19 cellular contexts compared by ENCODE assay signal in the genomic region with DNA sequence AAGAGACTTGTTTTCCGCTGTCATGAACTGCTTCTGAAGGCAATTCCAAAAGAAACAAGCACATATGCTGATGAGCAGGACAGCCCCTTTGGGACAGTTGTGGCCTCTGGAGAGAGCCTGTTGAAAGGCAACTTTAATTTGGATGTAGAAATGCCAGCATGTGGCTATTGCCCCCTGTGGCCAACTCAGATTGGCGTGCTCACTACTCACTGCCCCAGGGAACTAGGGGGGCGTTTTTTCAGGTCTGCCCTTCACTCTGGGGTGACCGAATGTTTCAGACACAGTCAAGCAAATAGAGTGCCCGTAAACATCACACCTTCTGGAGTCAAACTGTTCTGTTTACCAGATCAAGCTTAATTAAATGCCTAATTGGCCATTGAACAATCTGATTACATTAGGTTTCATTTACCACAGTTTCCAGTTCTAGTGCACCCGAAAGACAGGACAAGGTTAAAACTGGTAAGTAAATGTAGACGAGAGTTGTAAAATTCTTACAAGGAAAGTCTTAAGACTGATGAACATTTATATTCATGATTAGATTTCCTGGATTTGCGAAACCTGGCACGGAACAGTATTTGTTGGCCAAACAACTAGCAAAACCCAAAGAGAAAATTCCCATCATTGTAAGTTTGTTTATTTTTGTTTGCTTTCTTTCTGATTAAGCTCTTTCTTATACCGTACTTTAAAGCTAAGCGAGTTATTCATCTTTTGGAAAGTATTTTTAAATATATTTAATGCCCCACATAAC.
DNase-seq lines count a peak whose midpoint lies in the region; ATAC-seq, FAIRE-seq and TF ChIP-seq lines count a peak whose summit lies in the region.
"Had no signal": no experiment of that assay in that cellular context is flagged by ENCODE, and none has a peak within 500 bp of the region (broad histone marks: within the 10 kb centered on the region; RNA-seq: fewer than 3 reads in every experiment).

No MANE protein-coding gene starts in this region.

- no peak overlapping the region for H3K27ac Mint-ChIP-seq in CD4-positive, alpha-beta memory T cell
- H3K27ac Mint-ChIP-seq: activated naive CD8-positive, alpha-beta T cell treated with anti-CD3 and anti-CD28 coated beads, Interleukin-2, amount 50 U/mL, for 24 hours had no signal

- H3K9me3 Mint-ChIP-seq in CD4-positive, alpha-beta memory T cell = no peaks in the 10 kb centered on the region
- H3K9me3 Mint-ChIP-seq: activated naive CD8-positive, alpha-beta T cell treated with anti-CD3 and anti-CD28 coated beads, Interleukin-2, amount 50 U/mL, for 24 hours had no signal

- H3K9me3 ChIP-seq in CD4-positive, alpha-beta memory T cell (ENCODE audit: control insufficient read depth in 1 of 2, low read length in 2 of 2) = no peaks in the 10 kb centered on the region
- H3K9me3 ChIP-seq: Peyer's patch had no signal

- no peak overlapping the region for H3K27ac ChIP-seq in CD4-positive, alpha-beta memory T cell (ENCODE audit: low read depth, low read length)
- H3K27ac ChIP-seq: GM23248, Peyer's patch had no signal

- no peaks in the 10 kb centered on the region for H3K4me1 Mint-ChIP-seq in CD4-positive, alpha-beta memory T cell

- TF ChIP-seq CTCF in LNCaP clone FGC (IDR thresholded peaks at IDR 0.05; ENCODE audit: control insufficient read depth, extremely low read depth, insufficient read depth) = peak; percentile 9; the same call in 1 of the 2 replicates
- peak; percentile 12 for TF ChIP-seq CTCF in choroid plexus epithelial cell (conservative IDR thresholded peaks at IDR 0.05; ENCODE audit: low read depth, low read length)

- peak; percentile 33 for DNase-seq in D341Med (ENCODE audit: low spot score)
- peak; percentile 17 for DNase-seq in LNCaP clone FGC (ENCODE audit: low read depth)
- DNase-seq in choroid plexus epithelial cell (ENCODE audit: low read depth) = no peak
- no peak for DNase-seq in NCI-H446 (lab: John Stamatoyannopoulos, UW)
- DNase-seq in RKO (ENCODE audit: low spot score) = no peak
- DNase-seq in CD4-positive, alpha-beta memory T cell = no peak
- DNase-seq: activated CD8-positive, alpha-beta memory T cell treated with anti-CD3 and anti-CD28 coated beads for 24 hours; activated naive CD8-positive, alpha-beta T cell treated with anti-CD3 and anti-CD28 coated beads, Interleukin-2, amount 50 U/mL, for 24 hours; central memory CD4-positive, alpha-beta T cell; GM23248; islet precursor cell; MM.1S; NCI-H187; NCI-H524 treated with DMSO at 0.1 percent for 48 hours; Peyer's patch; stimulated activated CD4-positive, alpha-beta T cell treated with anti-CD3 and anti-CD28 coated beads, Interleukin-2, amount 100 ng/mL, for 48 hours had no signal

- no peaks in the 10 kb centered on the region for H3K27me3 Mint-ChIP-seq in CD4-positive, alpha-beta memory T cell
- H3K27me3 Mint-ChIP-seq: activated naive CD8-positive, alpha-beta T cell treated with anti-CD3 and anti-CD28 coated beads, Interleukin-2, amount 50 U/mL, for 24 hours had no signal

- H3K4me3 Mint-ChIP-seq in CD4-positive, alpha-beta memory T cell = no peak overlapping the region
- H3K4me3 Mint-ChIP-seq: activated naive CD8-positive, alpha-beta T cell treated with anti-CD3 and anti-CD28 coated beads, Interleukin-2, amount 50 U/mL, for 24 hours had no signal

- POLR2A ChIA-PET in CD4-positive, alpha-beta memory T cell (lab: Charles Lee; ENCODE audit: partially characterized antibody) = no interaction called here

- CTCF ChIA-PET in CD4-positive, alpha-beta memory T cell (lab: Charles Lee; ENCODE audit: partially characterized antibody) = interaction anchor here (0.6 to 1.9 kb wide), 4 partner anchors 9 to 167 kb away, joined by 3 to 7 read pairs (median 3); no protein-coding TSS in a partner anchor

- no peak for ATAC-seq in GM21786 (IDR thresholded peaks at IDR 0.05; ENCODE audit: unreplicated experiment)
- ATAC-seq: activated naive CD8-positive, alpha-beta T cell treated with anti-CD3 and anti-CD28 coated beads, Interleukin-2, amount 50 U/mL, for 24 hours had no signal

- intact Hi-C loops in CD4-positive, alpha-beta memory T cell (cut with micrococcal nuclease) = no loop called here

- no peaks in the 10 kb centered on the region for H3K4me1 ChIP-seq in CD4-positive, alpha-beta memory T cell (ENCODE audit: insufficient read depth, low read length)
- H3K4me1 ChIP-seq: Peyer's patch had no signal

- H3K4me3 ChIP-seq in LNCaP clone FGC (ENCODE audit: low read depth, low read length) (no peak overlapping the region), choroid plexus epithelial cell (ENCODE audit: low read depth, low read length) (no peak overlapping the region)
- H3K4me3 ChIP-seq in CD4-positive, alpha-beta memory T cell (ENCODE audit: low read length in 2 of 2) = no peak overlapping the region
- H3K4me3 ChIP-seq: GM23248, Peyer's patch had no signal

- H3K36me3 ChIP-seq in CD4-positive, alpha-beta memory T cell (ENCODE audit: insufficient read depth, low read length) = peaks cover 26% of the 10 kb centered on the region

- H3K36me3 Mint-ChIP-seq in CD4-positive, alpha-beta memory T cell = peaks cover 45 to 73% of the 10 kb centered on the region in 2 donors

- FAIRE-seq in islet of Langerhans (lab: Jason Lieb, UNC) = peak; percentile 95
- FAIRE-seq: HTR-8/SVneo had no signal

- H3K27me3 ChIP-seq in CD4-positive, alpha-beta memory T cell (ENCODE audit: insufficient read depth, low read length) = no peaks in the 10 kb centered on the region
- H3K27me3 ChIP-seq: Peyer's patch had no signal

Comparison
In these comparisons a context has a peak if more than half of its experiments do, and no peak if none do; other contexts are left out.
1. DNase-seq: peak in D341Med (single experiment) and LNCaP clone FGC (single experiment); none in choroid plexus epithelial cell (single experiment), NCI-H446 (0 of 2), RKO (single experiment) and CD4-positive, alpha-beta memory T cell (0 of 5).